In genomic region chr11:128905345-128906184, GRCh38 we compare ENCODE assay signal across 8 cellular contexts. TPM values are rescaled to one million over a fixed set of nuclear protein-coding genes. Genes with fewer than 3 reads are reported as not detected.
A peak's percentile ranks its signal among the peaks of the same experiment; 100 is the strongest.
DNase-seq lines count a peak whose midpoint lies in the region; ATAC-seq and TF ChIP-seq lines count a peak whose summit lies in the region.

No MANE protein-coding gene starts in this region.

- in situ Hi-C loops in GM13977 (cut with MboI; ENCODE audit: low pct_unique_long_range_greater_than_20kb, low sequenced_read_pairs, unreplicated experiment) = no loop called here

- peak; percentile 50 for ATAC-seq in HG03103 (IDR thresholded peaks at IDR 0.05; ENCODE audit: low read depth, unreplicated experiment)

- H3K36me3 Mint-ChIP-seq in activated naive CD4-positive, alpha-beta T cell treated with anti-CD3 and anti-CD28 coated beads for 36 hours (ENCODE audit: low read depth) = no peaks in the 10 kb centered on the region

- DNase-seq in GM13977 (ENCODE audit: low spot score) (peak; percentile 71), NOMO-1 treated with DMSO at 0.1 percent for 48 hours (lab: John Stamatoyannopoulos, UW; ENCODE audit: unreplicated experiment) (peak; percentile 45), cardiac muscle cell (ENCODE audit: low read depth in 1 of 2, low spot score in 1 of 2) (peak; percentile 38 to 70), renal cortical epithelial cell (ENCODE audit: low read depth) (peak; percentile 37), mesenteric fat pad (ENCODE audit: low spot score) (no peak)
- peak; percentile 62 for DNase-seq in activated naive CD4-positive, alpha-beta T cell treated with anti-CD3 and anti-CD28 coated beads for 36 hours

- peak; percentile 34 for TF ChIP-seq CTCF in GM13977 (IDR thresholded peaks at IDR 0.05; ENCODE audit: extremely low read depth, insufficient read depth, missing control alignments)
- TF ChIP-seq CTCF in cardiac muscle cell (IDR thresholded peaks at IDR 0.05; ENCODE audit: low read depth, low read length) = peak; percentile 45

- no peak overlapping the region for H3K27ac Mint-ChIP-seq in activated naive CD4-positive, alpha-beta T cell treated with anti-CD3 and anti-CD28 coated beads for 36 hours

- H3K36me3 ChIP-seq in ACC112 (ENCODE audit: insufficient read depth, low read length) (no peaks in the 10 kb centered on the region), cardiac muscle cell (no peaks in the 10 kb centered on the region)

- CTCF ChIA-PET in activated naive CD4-positive, alpha-beta T cell treated with anti-CD3 and anti-CD28 coated beads for 36 hours (lab: Charles Lee) = interaction anchor here (0.5 to 7.9 kb wide), 16 partner anchors 14 to 826 kb away, joined by 3 to 114 read pairs (median 3); partner anchors contain the start of gene KCNJ5

- H3K9me3 Mint-ChIP-seq in activated naive CD4-positive, alpha-beta T cell treated with anti-CD3 and anti-CD28 coated beads for 36 hours = no peaks in the 10 kb centered on the region

- H3K4me1 Mint-ChIP-seq in activated naive CD4-positive, alpha-beta T cell treated with anti-CD3 and anti-CD28 coated beads for 36 hours (ENCODE audit: low read depth) = peaks cover 11% of the 10 kb centered on the region

- no peaks in the 10 kb centered on the region for H3K79me2 ChIP-seq in ACC112 (ENCODE audit: control insufficient read depth, insufficient read depth, low read length, unreplicated experiment)

- H3K27me3 ChIP-seq in ACC112 (ENCODE audit: insufficient read depth, low read length) (no peaks in the 10 kb centered on the region), cardiac muscle cell (peaks cover 2% of the 10 kb centered on the region)

- intact Hi-C loops in activated naive CD4-positive, alpha-beta T cell treated with anti-CD3 and anti-CD28 coated beads for 36 hours (cut with micrococcal nuclease) = loop anchor here (1.0 kb wide), 1 partner anchor 21 kb away; no protein-coding TSS in a partner anchor

- H3K4me3 ChIP-seq in ACC112 (ENCODE audit: low read depth, low read length) = peak overlapping the region; percentile 84
- H3K4me3 ChIP-seq in cardiac muscle cell = peak overlapping the region; percentile 16

- H3K4me1 ChIP-seq in ACC112 (ENCODE audit: control insufficient read depth, insufficient read depth, low read length, unreplicated experiment) (peaks cover 29% of the 10 kb centered on the region), cardiac muscle cell (ENCODE audit: low read depth) (peaks cover 40% of the 10 kb centered on the region)

- peak overlapping the region; percentile 69 for H3K4me3 Mint-ChIP-seq in activated naive CD4-positive, alpha-beta T cell treated with anti-CD3 and anti-CD28 coated beads for 36 hours

- no peaks in the 10 kb centered on the region for H3K9me3 ChIP-seq in cardiac muscle cell (ENCODE audit: low read depth)

- peak overlapping the region; percentile 20 for H2AFZ ChIP-seq in ACC112 (ENCODE audit: low read length, unreplicated experiment)

- no peak overlapping the region for H3K27ac ChIP-seq in ACC112 (ENCODE audit: low read depth, low read length)
- no peak overlapping the region for H3K27ac ChIP-seq in cardiac muscle cell

- H3K27me3 Mint-ChIP-seq in activated naive CD4-positive, alpha-beta T cell treated with anti-CD3 and anti-CD28 coated beads for 36 hours (ENCODE audit: low read depth) = peaks cover 38% of the 10 kb centered on the region

RNA-seq across cellular contexts. Expression of gene KCNJ5, which starts 14.4 kb away (rescaled TPM):
- not detected for total RNA-seq in activated naive CD4-positive, alpha-beta T cell treated with anti-CD3 and anti-CD28 coated beads for 36 hours
- total RNA-seq in cardiac muscle cell (67.5 and 71.8 TPM in 2 replicates), renal cortical epithelial cell (0.65 TPM in 1 of 2 replicates, not detected in the other), mesenteric fat pad (4.6 TPM)
- 44.8 and 58.3 TPM in 2 replicates for polyA plus RNA-seq in cardiac muscle cell

RNA-seq across cellular contexts. Expression of gene TP53AIP1, which starts 37.1 kb away (rescaled TPM):
- not detected for total RNA-seq in activated naive CD4-positive, alpha-beta T cell treated with anti-CD3 and anti-CD28 coated beads for 36 hours
- total RNA-seq in cardiac muscle cell (0.46 TPM in 1 of 2 replicates, not detected in the other), renal cortical epithelial cell (0.10 TPM in 1 of 2 replicates, not detected in the other), mesenteric fat pad (0.10 TPM)
- 0.26 and 0.83 TPM in 2 replicates for polyA plus RNA-seq in cardiac muscle cell

RNA-seq across cellular contexts. Expression of gene KCNJ1, which starts 38.5 kb away (rescaled TPM):
- total RNA-seq in activated naive CD4-positive, alpha-beta T cell treated with anti-CD3 and anti-CD28 coated beads for 36 hours = not detected
- total RNA-seq in cardiac muscle cell = not detected in 2 replicates
- polyA plus RNA-seq in cardiac muscle cell = not detected in 2 replicates
- 33.8 TPM in 1 of 2 replicates, not detected in the other for total RNA-seq in renal cortical epithelial cell
- total RNA-seq in mesenteric fat pad = not detected

Comparison
In these comparisons a context has a peak if more than half of its experiments do, and no peak if none do; other contexts are left out.
1. RNA of gene KCNJ5, which starts 14.4 kb away (total RNA-seq): 67.5 to 71.8 TPM in cardiac muscle cell; 4.6 TPM in mesenteric fat pad (single experiment), 0.65 TPM in renal cortical epithelial cell and not detected in activated naive CD4-positive, alpha-beta T cell treated with anti-CD3 and anti-CD28 coated beads for 36 hours; every median in the first group is over 10 times any median in the second.